In genomic region chr13:70380809-70381208, GRCh38 we compare ENCODE assay signal across 29 cellular contexts.
"Had no signal": no experiment of that assay in that cellular context is flagged by ENCODE, and none has a peak within 500 bp of the region (broad histone marks: within the 10 kb centered on the region; RNA-seq: fewer than 3 reads in every experiment).

No MANE protein-coding gene starts in this region.

- H3K9me3 ChIP-seq: ascending aorta, body of pancreas, MG63 had no signal

- H3K27me3 ChIP-seq: ascending aorta, body of pancreas, MG63 had no signal

- H3K4me2 ChIP-seq: KMS-11 had no signal

- DNase-seq: activated B cell treated with CpG ODN at 0.5 μM for 24 hours; activated CD4-positive, alpha-beta T cell treated with anti-CD3 and anti-CD28 coated beads for 1 hour; activated CD4-positive, alpha-beta T cell treated with anti-CD3 and anti-CD28 coated beads, Interleukin-2, amount 10 ng/mL, durations not matched to agents 24 days and 14 days; activated CD4-positive, alpha-beta T cell treated with anti-CD3 and anti-CD28 coated beads, Interleukin-2, amount 50 U/mL, for 48 hours; activated CD8-positive, alpha-beta memory T cell treated with anti-CD3 and anti-CD28 coated beads, Interleukin-2, amount 10 ng/mL, durations not matched to agents 7 days and 5 days; activated effector memory CD4-positive, alpha-beta T cell treated with Interleukin-2 at 50 U/mL for 16 hours; activated naive CD4-positive, alpha-beta T cell; activated naive CD8-positive, alpha-beta T cell treated with anti-CD3 and anti-CD28 coated beads, Interleukin-2, amount 50 U/mL, for 24 hours; activated T-cell treated with anti-CD3 and anti-CD28 coated beads, Interleukin-2, amount 50 U/mL, for 24 hours; amniotic stem cell; body of pancreas; central memory CD4-positive, alpha-beta T cell; MG63; MV-4-11; NCI-H1092 treated with DMSO at 0.1 percent for 48 hours; NCI-H1436; NCI-H1694 treated with DMSO at 0.1 percent for 48 hours; NCI-H2029 treated with DMSO at 0.1 percent for 48 hours; NCI-H345; NCI-H510A treated with DMSO at 0.1 percent for 48 hours; NCI-H748 treated with DMSO at 0.1 percent for 48 hours; SIG-M5; T-helper 17 cell; T-helper 9 cell had no signal

- H3K27me3 Mint-ChIP-seq: activated B cell treated with CpG ODN at 0.5 μM for 24 hours; activated CD4-positive, alpha-beta T cell treated with anti-CD3 and anti-CD28 coated beads, Interleukin-2, amount 10 ng/mL, durations not matched to agents 24 days and 14 days; activated CD8-positive, alpha-beta memory T cell treated with anti-CD3 and anti-CD28 coated beads, Interleukin-2, amount 10 ng/mL, durations not matched to agents 7 days and 5 days; activated naive CD4-positive, alpha-beta T cell treated with anti-CD3 and anti-CD28 coated beads, Interleukin-2, amount 50 U/mL, for 24 hours; activated naive CD8-positive, alpha-beta T cell treated with anti-CD3 and anti-CD28 coated beads, Interleukin-2, amount 50 U/mL, for 24 hours; activated T-cell treated with anti-CD3 and anti-CD28 coated beads, Interleukin-2, amount 50 U/mL, for 24 hours; T-helper 17 cell had no signal

- ATAC-seq: activated CD8-positive, alpha-beta memory T cell treated with anti-CD3 and anti-CD28 coated beads, Interleukin-2, amount 10 ng/mL, durations not matched to agents 7 days and 5 days; activated naive CD8-positive, alpha-beta T cell treated with anti-CD3 and anti-CD28 coated beads, Interleukin-2, amount 50 U/mL, for 24 hours; body of pancreas; T-helper 17 cell had no signal

- H3K4me1 Mint-ChIP-seq: activated B cell treated with CpG ODN at 0.5 μM for 24 hours; activated CD4-positive, alpha-beta T cell treated with anti-CD3 and anti-CD28 coated beads, Interleukin-2, amount 10 ng/mL, durations not matched to agents 24 days and 14 days; activated CD8-positive, alpha-beta memory T cell treated with anti-CD3 and anti-CD28 coated beads, Interleukin-2, amount 10 ng/mL, durations not matched to agents 7 days and 5 days; activated naive CD4-positive, alpha-beta T cell treated with anti-CD3 and anti-CD28 coated beads, Interleukin-2, amount 50 U/mL, for 24 hours; activated naive CD8-positive, alpha-beta T cell treated with anti-CD3 and anti-CD28 coated beads, Interleukin-2, amount 50 U/mL, for 24 hours; T-helper 17 cell had no signal

- H3K36me3 ChIP-seq: ascending aorta, MG63 had no signal

- H3K9ac ChIP-seq: KMS-11 had no signal

- H3K4me3 ChIP-seq: ascending aorta, body of pancreas, MG63 had no signal

- H3K4me1 ChIP-seq: ascending aorta had no signal

- FAIRE-seq: bronchial epithelial cell had no signal

- H3K27ac Mint-ChIP-seq: activated B cell treated with CpG ODN at 0.5 μM for 24 hours; activated CD4-positive, alpha-beta T cell treated with anti-CD3 and anti-CD28 coated beads, Interleukin-2, amount 10 ng/mL, durations not matched to agents 24 days and 14 days; activated CD8-positive, alpha-beta memory T cell treated with anti-CD3 and anti-CD28 coated beads, Interleukin-2, amount 10 ng/mL, durations not matched to agents 7 days and 5 days; activated naive CD4-positive, alpha-beta T cell treated with anti-CD3 and anti-CD28 coated beads, Interleukin-2, amount 50 U/mL, for 24 hours; activated naive CD8-positive, alpha-beta T cell treated with anti-CD3 and anti-CD28 coated beads, Interleukin-2, amount 50 U/mL, for 24 hours; activated T-cell treated with anti-CD3 and anti-CD28 coated beads, Interleukin-2, amount 50 U/mL, for 24 hours; activated T-helper 1 cell treated with anti-CD3 and anti-CD28 coated beads, Interleukin-12 subunit alpha, Interleukin-12 subunit beta, Interleukin-2, Interleukin-4 antibody, amounts not matched to agents 30 ng/mL and 10 ng/mL and 1 ng/mL, durations not matched to agents 14 hours and 24 hours and 36 hours; T-helper 17 cell had no signal

- H3K27ac ChIP-seq: ascending aorta, body of pancreas, KMS-11 had no signal

- H3K9me3 Mint-ChIP-seq: activated B cell treated with CpG ODN at 0.5 μM for 24 hours; activated naive CD8-positive, alpha-beta T cell treated with anti-CD3 and anti-CD28 coated beads, Interleukin-2, amount 50 U/mL, for 24 hours; activated T-helper 1 cell treated with anti-CD3 and anti-CD28 coated beads, Interleukin-12 subunit alpha, Interleukin-12 subunit beta, Interleukin-2, Interleukin-4 antibody, amounts not matched to agents 30 ng/mL and 10 ng/mL and 1 ng/mL, durations not matched to agents 14 hours and 24 hours and 36 hours had no signal

- H3K4me3 Mint-ChIP-seq: activated B cell treated with CpG ODN at 0.5 μM for 24 hours; activated CD4-positive, alpha-beta T cell treated with anti-CD3 and anti-CD28 coated beads, Interleukin-2, amount 10 ng/mL, durations not matched to agents 24 days and 14 days; activated CD8-positive, alpha-beta memory T cell treated with anti-CD3 and anti-CD28 coated beads, Interleukin-2, amount 10 ng/mL, durations not matched to agents 7 days and 5 days; activated naive CD4-positive, alpha-beta T cell treated with anti-CD3 and anti-CD28 coated beads, Interleukin-2, amount 50 U/mL, for 24 hours; activated naive CD8-positive, alpha-beta T cell treated with anti-CD3 and anti-CD28 coated beads, Interleukin-2, amount 50 U/mL, for 24 hours; activated T-cell treated with anti-CD3 and anti-CD28 coated beads, Interleukin-2, amount 50 U/mL, for 24 hours; activated T-helper 1 cell treated with anti-CD3 and anti-CD28 coated beads, Interleukin-12 subunit alpha, Interleukin-12 subunit beta, Interleukin-2, Interleukin-4 antibody, amounts not matched to agents 30 ng/mL and 10 ng/mL and 1 ng/mL, durations not matched to agents 14 hours and 24 hours and 36 hours; T-helper 17 cell had no signal
